In the genomic region with DNA sequence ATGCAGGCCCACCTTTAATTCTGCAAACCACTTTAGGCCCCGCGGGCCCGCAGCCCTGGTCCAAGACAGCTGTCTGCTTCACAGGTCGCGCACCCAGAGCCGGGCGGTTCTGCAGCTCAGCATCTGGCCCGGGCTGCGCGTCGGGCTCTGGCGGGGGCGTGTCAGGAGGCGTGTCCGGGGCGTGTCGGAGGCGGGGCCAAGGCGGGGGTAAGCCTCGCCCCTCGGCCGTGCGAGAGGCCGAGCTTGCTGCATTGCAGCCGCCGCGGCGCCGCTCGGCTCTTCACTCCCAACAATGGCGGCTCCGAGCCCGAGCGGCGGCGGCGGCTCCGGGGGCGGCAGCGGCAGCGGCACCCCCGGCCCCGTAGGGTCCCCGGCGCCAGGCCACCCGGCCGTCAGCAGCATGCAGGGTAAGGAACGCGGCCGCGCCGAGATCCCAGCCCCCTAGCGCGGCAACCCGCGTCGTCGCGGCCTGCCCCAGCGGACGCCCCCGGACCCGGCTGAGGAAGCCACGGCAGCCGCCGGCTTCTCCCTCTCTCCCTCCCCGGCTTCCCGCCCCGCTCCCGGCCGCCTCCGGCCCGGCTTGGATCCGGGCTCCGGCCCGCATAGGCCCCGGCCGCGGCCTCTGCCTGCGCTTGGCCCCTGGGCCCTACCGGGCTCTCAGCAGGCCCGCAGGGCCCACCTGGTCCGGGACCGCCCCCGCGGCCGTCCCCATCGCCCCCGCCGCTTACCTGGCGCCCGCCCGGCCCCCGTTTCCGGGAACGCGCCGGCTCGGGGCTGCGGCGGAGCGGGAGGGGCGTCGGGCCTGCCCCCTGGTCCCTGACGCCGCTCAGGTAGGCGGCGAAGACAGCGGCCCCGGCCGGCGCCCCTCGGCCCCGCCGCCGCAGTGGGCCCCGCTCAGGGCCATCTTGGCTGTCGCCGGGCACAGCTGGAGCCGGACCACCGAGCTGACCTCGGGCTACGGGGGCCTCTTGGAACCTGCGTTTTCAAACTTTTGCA, we compare ENCODE assay signal across 8 cellular contexts. TPM values are rescaled to one million over a fixed set of nuclear protein-coding genes. Genes with fewer than 3 reads are reported as not detected.
DNase-seq lines count a peak whose midpoint lies in the region; ATAC-seq and TF ChIP-seq lines count a peak whose summit lies in the region.

Gene MAP2K4 (plus strand): TSS at position 283 of the 996 bp plus-strand sequence. CDS start 10 bp downstream, at position 293.

- peak within 1 kb of the TSS; percentile 64 for H3K27ac ChIP-seq in mammary epithelial cell (ENCODE audit: insufficient read depth, low read depth, low read length)

- peaks cover 49% of the 10 kb centered on the region for H3K79me2 ChIP-seq in mammary epithelial cell (ENCODE audit: insufficient read depth, low read length)

- H3K4me3 Mint-ChIP-seq in immature natural killer cell: peak within 1 kb of the TSS; percentile 77 to 87 (median 83)

- peaks cover 3% of the 10 kb centered on the region for H4K20me1 ChIP-seq in mammary epithelial cell (ENCODE audit: insufficient read depth, low read length)

- DNase-seq in 8988T: peak; percentile 11
- peak; percentile 73 for DNase-seq in NCI-H2171 (lab: John Stamatoyannopoulos, UW)
- DNase-seq in mammary epithelial cell: peak; percentile 86
- DNase-seq in immature natural killer cell: peak; percentile 93 to 94 (median 93)
- peak; percentile 72 for DNase-seq in smooth muscle cell of the brain vasculature (ENCODE audit: low read depth, low spot score)

- H3K36me3 ChIP-seq in mammary epithelial cell (ENCODE audit: insufficient read depth, low read length): no peaks in the 10 kb centered on the region

- TF ChIP-seq CTCF in WI38 (IDR thresholded peaks at IDR 0.05; ENCODE audit: low read depth, low read length): no peak
- TF ChIP-seq CTCF in mammary epithelial cell (conservative IDR thresholded peaks at IDR 0.05 in 1 of 2, IDR thresholded peaks at IDR 0.05 in 1 of 2; ENCODE audit: extremely low read depth in 1 of 2, insufficient read depth in 1 of 2, low read depth in 1 of 2, low read length in 2 of 2): no peak

- peaks cover 32 to 44% of the 10 kb centered on the region in 2 donors for H3K4me1 Mint-ChIP-seq in immature natural killer cell

- peak within 1 kb of the TSS; percentile 89 for H3K4me2 ChIP-seq in mammary epithelial cell (ENCODE audit: insufficient read depth, low read depth, low read length)

- in situ Hi-C loops in mammary epithelial cell (cut with MboI; ENCODE audit: low sequenced_read_pairs in 2 of 2): no loop called here

- intact Hi-C loops in mammary epithelial cell (cut with micrococcal nuclease): loop anchor here (2.0 to 5.0 kb wide), 2 partner anchors 24 to 66 kb away; partner anchors contain the start of gene ZNF18

- dilution Hi-C loops in mammary epithelial cell (cut with HindIII; ENCODE audit: low sequenced_read_pairs): no loop called here

- H3K4me1 ChIP-seq in mammary epithelial cell (ENCODE audit: insufficient read depth, low read length): peaks cover 40% of the 10 kb centered on the region

- no peaks in the 10 kb centered on the region for H3K9me3 ChIP-seq in mammary epithelial cell (replicated peaks; ENCODE audit: insufficient read depth, low read length)

- peaks cover 2 to 5% (median 2%) of the 10 kb centered on the region in 3 donors for H3K27me3 Mint-ChIP-seq in immature natural killer cell (ENCODE audit: low read depth in 3 of 3)

- no peaks in the 10 kb centered on the region for H3K27me3 ChIP-seq in mammary epithelial cell (ENCODE audit: insufficient read depth, low read length)

- peak; percentile 79 for ATAC-seq in GM18517 (IDR thresholded peaks at IDR 0.05; ENCODE audit: unreplicated experiment)
- ATAC-seq in HG03039 (IDR thresholded peaks at IDR 0.05; ENCODE audit: unreplicated experiment): peak; percentile 91

- H3K9me3 Mint-ChIP-seq in immature natural killer cell: no peaks in the 10 kb centered on the region

- no peaks in the 10 kb centered on the region for H3K36me3 Mint-ChIP-seq in immature natural killer cell

- H3K4me3 ChIP-seq in WI38 (ENCODE audit: low read depth, low read length) (peak within 1 kb of the TSS; percentile 74), mammary epithelial cell (replicated peaks in 1 of 3; ENCODE audit: insufficient read depth in 1 of 3, low read depth in 2 of 3, low read length in 3 of 3) (peak within 1 kb of the TSS; percentile 67 to 83 (median 72))

- peak within 1 kb of the TSS; percentile 66 to 84 (median 72) for H3K27ac Mint-ChIP-seq in immature natural killer cell

- WGBS in mammary epithelial cell (ENCODE audit: low coverage, missing lambda C conversion rate): 0% methylated on average over 2 of the region's 124 CpGs

- H3K9ac ChIP-seq in mammary epithelial cell (ENCODE audit: insufficient read depth, low read length): peak within 1 kb of the TSS; percentile 71

- CTCF ChIA-PET in mammary epithelial cell (lab: Charles Lee; ENCODE audit: low non-redundant PET): no interaction called here

- no TSS peak for BruUV-seq in mammary epithelial cell (replicated peaks; lab: Mats Ljungman, UMichigan)

- peak within 1 kb of the TSS; percentile 87 for H2AFZ ChIP-seq in mammary epithelial cell (ENCODE audit: low read depth, low read length)

RNA-seq across cellular contexts. Expression of gene MAP2K4, which starts in this region (rescaled TPM):
- 10 to 100 TPM; 36.2 to 42.2 TPM for total RNA-seq in mammary epithelial cell
- 23.3 TPM for polyA plus RNA-seq in mammary epithelial cell
- 25.6 TPM for polyA minus RNA-seq in mammary epithelial cell
- 10 to 100 TPM; 21.2 to 29.5 (median 26.2) TPM for polyA plus RNA-seq in immature natural killer cell

Comparison
In these comparisons a context has a peak if more than half of its experiments do, and no peak if none do; other contexts are left out.
1. Peak in every context shown above with its lines: DNase-seq, ATAC-seq, H3K4me3 ChIP-seq and H3K27ac ChIP-seq.
2. DNase-seq: peak in every context shown above with its lines; median percentile 93 in immature natural killer cell; 86 in mammary epithelial cell; 73 in NCI-H2171; 72 in smooth muscle cell of the brain vasculature; 11 in 8988T.